In genomic region chr11:78588517-78588916, GRCh38 we compare ENCODE assay signal across 22 cellular contexts. TPM values are rescaled to one million over a fixed set of nuclear protein-coding genes. Genes with fewer than 3 reads are reported as not detected.
DNase-seq lines count a peak whose midpoint lies in the region; ATAC-seq, FAIRE-seq and TF ChIP-seq lines count a peak whose summit lies in the region.
"Had no signal": no experiment of that assay in that cellular context is flagged by ENCODE, and none has a peak within 500 bp of the region (broad histone marks: within the 10 kb centered on the region; RNA-seq: fewer than 3 reads in every experiment).

No MANE protein-coding gene starts in this region.

- 30% methylated on average over 3 of the region's 3 CpGs for WGBS in HepG2 (ENCODE audit: low lambda C conversion rate)
- WGBS in right lobe of liver (ENCODE audit: insufficient coverage, low coverage, low lambda C conversion rate, missing lambda C conversion rate): 30% methylated on average over 3 of the region's 3 CpGs
- WGBS in K562 (ENCODE audit: insufficient coverage, low coverage, missing lambda C conversion rate): 0% methylated on average over 3 of the region's 3 CpGs
- WGBS in mesendoderm (ENCODE audit: extremely low coverage, insufficient coverage, low lambda C conversion rate): no CpG with 5 or more reads among the region's 3 CpGs

- H3K79me1 ChIP-seq in mesendoderm (ENCODE audit: low read length): no peaks in the 10 kb centered on the region

- peaks cover 12 to 17% (median 15%) of the 10 kb centered on the region in 5 donors for H3K9me3 Mint-ChIP-seq in CD8-positive, alpha-beta memory T cell

- H3K27me3 ChIP-seq in HepG2 (ENCODE audit: control insufficient read depth in 1 of 2, insufficient read depth in 2 of 2, low read length in 2 of 2) (no peaks in the 10 kb centered on the region), right lobe of liver (no peaks in the 10 kb centered on the region), K562 (ENCODE audit: control insufficient read depth in 2 of 2, insufficient read depth in 2 of 2, low read length in 2 of 2) (0 out of 5 replicates have a peak, but pooled peaks cover 0 to 4% of the 10 kb centered on the region in 2 experiments), mesendoderm (ENCODE audit: insufficient read depth, low read length, poor library complexity) (no peaks in the 10 kb centered on the region)
- no peaks in the 10 kb centered on the region for H3K27me3 ChIP-seq in CD8-positive, alpha-beta memory T cell (ENCODE audit: insufficient read depth, low read length, poor library complexity, severe bottlenecking)
- H3K27me3 ChIP-seq: BE2C; BLaER1 treated with 17β-estradiol and CSF1 and Interleukin-3, amounts not matched to agents 10 nM and 100 nM had no signal

- no peak overlapping the region for H3K56ac ChIP-seq in mesendoderm (ENCODE audit: low read length)

- no peak overlapping the region for H3K23ac ChIP-seq in mesendoderm (ENCODE audit: low read length)

- H4K20me1 ChIP-seq in HepG2 (ENCODE audit: insufficient read depth, low read length) (no peaks in the 10 kb centered on the region), K562 (replicated peaks; ENCODE audit: control insufficient read depth, insufficient read depth, low read length) (no peaks in the 10 kb centered on the region)
- H4K20me1 ChIP-seq: BLaER1 treated with 17β-estradiol and CSF1 and Interleukin-3, amounts not matched to agents 10 nM and 100 nM had no signal

- H2AFZ ChIP-seq in HepG2 (ENCODE audit: low read length) (peak overlapping the region; percentile 92), K562 (ENCODE audit: low read depth, low read length) (no peak overlapping the region)

- peaks cover 5% of the 10 kb centered on the region; the same call in 1 of the 2 replicates for H3K4me1 ChIP-seq in HepG2 (ENCODE audit: insufficient read depth, low read length)
- no peaks in the 10 kb centered on the region for H3K4me1 ChIP-seq in right lobe of liver
- H3K4me1 ChIP-seq in K562 (replicated peaks in 1 of 2; ENCODE audit: control insufficient read depth in 2 of 2, insufficient read depth in 2 of 2, low read length in 2 of 2): no peaks in the 10 kb centered on the region
- peaks cover under 1% of the 10 kb centered on the region for H3K4me1 ChIP-seq in mesendoderm (ENCODE audit: control insufficient read depth, low read depth, low read length)
- H3K4me1 ChIP-seq in CD8-positive, alpha-beta memory T cell (ENCODE audit: insufficient read depth, low read length): no peaks in the 10 kb centered on the region
- H3K4me1 ChIP-seq: A549; BE2C; BLaER1 treated with 17β-estradiol and CSF1 and Interleukin-3, amounts not matched to agents 10 nM and 100 nM had no signal

- H3K36me3 Mint-ChIP-seq in CD8-positive, alpha-beta memory T cell: peaks cover 0 to 13% (median 0%) of the 10 kb centered on the region in 3 donors

- no peak overlapping the region for H4K8ac ChIP-seq in mesendoderm (ENCODE audit: low read depth, low read length)

- CTCF ChIA-PET in HepG2 (lab: Yijun Ruan, JAX; ENCODE audit: low intra/inter-chr PET ratio, low total read pairs) (no interaction called here), K562 (lab: Yijun Ruan, JAX; ENCODE audit: low intra/inter-chr PET ratio) (no interaction called here)
- CTCF ChIA-PET in CD8-positive, alpha-beta memory T cell (lab: Charles Lee): interaction anchor here (1.1 kb wide), 1 partner anchor 57 kb away, joined by 3 read pairs; no protein-coding TSS in a partner anchor

- POLR2A ChIA-PET in HepG2 (lab: Yijun Ruan, JAX) (no interaction called here), K562 (lab: Yijun Ruan, JAX) (interaction anchor here (1.1 kb wide), 1 partner anchor 13 kb away, joined by 3 read pairs; no protein-coding TSS in a partner anchor)
- POLR2A ChIA-PET in CD8-positive, alpha-beta memory T cell (lab: Charles Lee): no interaction called here

- H3K9ac ChIP-seq in HepG2 (ENCODE audit: insufficient read depth, low read depth, low read length) (no peak overlapping the region), K562 (ENCODE audit: insufficient read depth in 1 of 2, low read depth in 2 of 2, low read length in 2 of 2) (no peak overlapping the region), mesendoderm (ENCODE audit: low read length) (no peak overlapping the region)
- H3K9ac ChIP-seq: BLaER1 treated with 17β-estradiol and CSF1 and Interleukin-3, amounts not matched to agents 10 nM and 100 nM had no signal

- TF ChIP-seq CTCF in HepG2 (CRISPR knock-in tag; IDR thresholded peaks at IDR 0.05) (no peak), right lobe of liver (IDR thresholded peaks at IDR 0.05) (no peak), K562 (IDR thresholded peaks at IDR 0.05 in 2 of 3, conservative IDR thresholded peaks at IDR 0.05 in 1 of 3; ENCODE audit: insufficient read depth in 2 of 3, low read depth in 1 of 3, low read length in 3 of 3) (no peak)

- TF ChIP-seq POLR2A in HepG2 (IDR thresholded peaks at IDR 0.05; ENCODE audit: insufficient read depth in 1 of 2, low read depth in 2 of 2, low read length in 2 of 2): no peak
- no peak for TF ChIP-seq POLR2A in right lobe of liver (IDR thresholded peaks at IDR 0.05)
- no peak for TF ChIP-seq POLR2A in K562 (conservative IDR thresholded peaks at IDR 0.05)

- H3K4me2 ChIP-seq in HepG2 (ENCODE audit: low read depth, low read length): no peak overlapping the region
- no peak overlapping the region for H3K4me2 ChIP-seq in K562 (ENCODE audit: insufficient read depth, low read length)
- no peak overlapping the region for H3K4me2 ChIP-seq in mesendoderm (ENCODE audit: low read length)
- H3K4me2 ChIP-seq: A549; BLaER1 treated with 17β-estradiol and CSF1 and Interleukin-3, amounts not matched to agents 10 nM and 100 nM had no signal

- H4K5ac ChIP-seq in mesendoderm (ENCODE audit: low read length): no peak overlapping the region

- H3K9me1 ChIP-seq in K562 (ENCODE audit: control insufficient read depth, insufficient read depth, low read length): no peaks in the 10 kb centered on the region

- no peak overlapping the region for H3K4me3 ChIP-seq in HepG2 (replicated peaks in 1 of 3; ENCODE audit: insufficient read depth in 1 of 3, low read depth in 2 of 3, low read length in 3 of 3)
- H3K4me3 ChIP-seq in right lobe of liver: no peak overlapping the region
- H3K4me3 ChIP-seq in K562: no peak overlapping the region
- no peak overlapping the region for H3K4me3 ChIP-seq in mesendoderm (ENCODE audit: low read length)
- no peak overlapping the region for H3K4me3 ChIP-seq in CD8-positive, alpha-beta memory T cell (ENCODE audit: low read length)
- H3K4me3 ChIP-seq: A549; BLaER1 treated with 17β-estradiol and CSF1 and Interleukin-3, amounts not matched to agents 10 nM and 100 nM had no signal

- H3K79me2 ChIP-seq in HepG2 (ENCODE audit: insufficient read depth, low read length) (no peaks in the 10 kb centered on the region), K562 (ENCODE audit: control insufficient read depth, insufficient read depth, low read length) (no peaks in the 10 kb centered on the region), mesendoderm (ENCODE audit: control insufficient read depth, insufficient read depth, low read length) (no peaks in the 10 kb centered on the region)

- H3K9me3 ChIP-seq in HepG2 (ENCODE audit: low read length) (peaks cover 11% of the 10 kb centered on the region), right lobe of liver (peaks cover 0 to 8% (median 2%) of the 10 kb centered on the region in 4 donors), K562 (replicated peaks; ENCODE audit: control insufficient read depth, insufficient read depth, low read depth, low read length) (no peaks in the 10 kb centered on the region; the same call in 1 of the 2 replicates)
- H3K9me3 ChIP-seq in CD8-positive, alpha-beta memory T cell (ENCODE audit: low read length): no peaks in the 10 kb centered on the region
- H3K9me3 ChIP-seq: BE2C had no signal

- H3K36me3 ChIP-seq in HepG2 (replicated peaks in 1 of 2; ENCODE audit: control insufficient read depth in 1 of 2, insufficient read depth in 2 of 2, low read length in 2 of 2): no peaks in the 10 kb centered on the region
- H3K36me3 ChIP-seq in right lobe of liver: no peaks in the 10 kb centered on the region
- H3K36me3 ChIP-seq in K562 (ENCODE audit: control insufficient read depth, insufficient read depth, low read length): no peaks in the 10 kb centered on the region
- H3K36me3 ChIP-seq in mesendoderm (ENCODE audit: control insufficient read depth, insufficient read depth, low read length): no peaks in the 10 kb centered on the region
- H3K36me3 ChIP-seq in CD8-positive, alpha-beta memory T cell (ENCODE audit: insufficient read depth, low read length): no peaks in the 10 kb centered on the region
- H3K36me3 ChIP-seq: BE2C had no signal

- no peak overlapping the region for H2BK5ac ChIP-seq in mesendoderm (ENCODE audit: low read length)

- H3K4me3 Mint-ChIP-seq in CD8-positive, alpha-beta memory T cell: no peak overlapping the region
- H3K4me3 Mint-ChIP-seq: CD14-positive monocyte; CD4-positive, alpha-beta T cell had no signal

- no peaks in the 10 kb centered on the region for H3K4me1 Mint-ChIP-seq in CD8-positive, alpha-beta memory T cell
- H3K4me1 Mint-ChIP-seq: CD14-positive monocyte had no signal

- no peak overlapping the region for H3K4ac ChIP-seq in mesendoderm (ENCODE audit: low read depth, low read length)

- FAIRE-seq in HepG2 (lab: Jason Lieb, UNC): no peak
- FAIRE-seq in K562 (lab: Jason Lieb, UNC): no peak
- FAIRE-seq: A549, G401.6, GM12892 had no signal

- intact Hi-C loops in HepG2 (cut with micrococcal nuclease; ENCODE audit: unreplicated experiment) (no loop called here), right lobe of liver (cut with DNase I) (no loop called here), K562 (cut with micrococcal nuclease) (no loop called here)

- DNase-seq in HepG2 (ENCODE audit: low spot score) (no peak), right lobe of liver (no peak), K562 (ENCODE audit: extremely low read depth in 1 of 4, low spot score in 3 of 4) (no peak), mesendoderm (peak; percentile 67)
- no peak for DNase-seq in CD8-positive, alpha-beta memory T cell
- DNase-seq: 8988T; ACHN; AML-193; BE2C; CD4-positive, alpha-beta T cell; COR-L47; DMS153; DND-41; GOT3; H7; HCEC 1CT had no signal

- no peak overlapping the region for H3K27ac Mint-ChIP-seq in CD8-positive, alpha-beta memory T cell
- H3K27ac Mint-ChIP-seq: CD4-positive, alpha-beta T cell had no signal

- H3K27ac ChIP-seq in HepG2 (ENCODE audit: extremely low read length, insufficient read depth, low read length) (no peak overlapping the region), right lobe of liver (no peak overlapping the region), K562 (ENCODE audit: extremely low read depth, low read depth, low read length) (no peak overlapping the region), mesendoderm (ENCODE audit: low read depth, low read length) (no peak overlapping the region)
- H3K27ac ChIP-seq in CD8-positive, alpha-beta memory T cell (ENCODE audit: low read depth, low read length): no peak overlapping the region
- H3K27ac ChIP-seq: A549; BLaER1 treated with 17β-estradiol and CSF1 and Interleukin-3, amounts not matched to agents 10 nM and 100 nM had no signal

- no peak for ATAC-seq in HepG2
- ATAC-seq in right lobe of liver: no peak
- no peak for ATAC-seq in K562
- no peak for ATAC-seq in GM19397 (IDR thresholded peaks at IDR 0.05; ENCODE audit: unreplicated experiment)
- ATAC-seq: A549 had no signal

- H2BK120ac ChIP-seq in mesendoderm (ENCODE audit: low read depth, low read length): no peak overlapping the region

- H2AK5ac ChIP-seq in mesendoderm (ENCODE audit: low read length): no peak overlapping the region

- BruUV-seq in HepG2 (replicated peaks; lab: Mats Ljungman, UMichigan) (no TSS peak), K562 (replicated peaks; lab: Mats Ljungman, UMichigan) (no TSS peak)

- H3K27me3 Mint-ChIP-seq in CD8-positive, alpha-beta memory T cell: peaks cover 14 to 25% of the 10 kb centered on the region in 2 donors

- no peak for TF ChIP-seq EP300 in HepG2 (IDR thresholded peaks at IDR 0.05; ENCODE audit: low read depth in 2 of 2, low read length in 2 of 2)
- TF ChIP-seq EP300 in HepG2 (CRISPR knock-in tag; IDR thresholded peaks at IDR 0.05; ENCODE audit: borderline replicate concordance): no peak
- no peak for TF ChIP-seq EP300 in K562 (IDR thresholded peaks at IDR 0.05; ENCODE audit: low read length)

- TF ChIP-seq RAD21 in HepG2 (CRISPR knock-in tag; IDR thresholded peaks at IDR 0.05): no peak
- no peak for TF ChIP-seq RAD21 in K562 (CRISPR knock-in tag; conservative IDR thresholded peaks at IDR 0.05 in 1 of 2, IDR thresholded peaks at IDR 0.05 in 1 of 2)

- in situ Hi-C loops in HepG2 (cut with HindIII; ENCODE audit: extremely low pct_ligation_motif_present, low pct_unique_long_range_greater_than_20kb): no loop called here
- in situ Hi-C loops in K562 (cut with MboI): no loop called here

- no peak overlapping the region for H3K18ac ChIP-seq in mesendoderm (ENCODE audit: low read length)

- H2BK15ac ChIP-seq in mesendoderm (replicated peaks; ENCODE audit: low read depth): no peak overlapping the region

RNA-seq across cellular contexts. Expression of gene NARS2, which starts 13.9 kb away (rescaled TPM):
- 45.9 and 48.5 TPM in 2 replicates for total RNA-seq in HepG2 (2016; rRNA removed; fragmentation: Illumina TruSeq; extraction: Trizol)
- 45.7 and 46.3 TPM in 2 replicates for total RNA-seq in HepG2 (2016; cell fraction: cytosol; rRNA removed; fragmentation: Illumina TruSeq; extraction: Trizol; ENCODE audit: low read depth)
- 42.5 and 48.4 TPM in 2 replicates for total RNA-seq in HepG2 (2016; cell fraction: insoluble cytoplasmic fraction; rRNA removed; fragmentation: Illumina TruSeq; extraction: Trizol)
- total RNA-seq in HepG2 (2016; cell fraction: membrane; rRNA removed; fragmentation: Illumina TruSeq; extraction: Trizol): 46.5 and 51.9 TPM in 2 replicates
- 38.7 and 39.4 TPM in 2 replicates for total RNA-seq in HepG2 (2016; cell fraction: nucleus; rRNA removed; fragmentation: Illumina TruSeq; extraction: Trizol)
- polyA plus RNA-seq in HepG2 (2011; rRNA removed): 54.3 and 65.0 TPM in 2 replicates
- 24.9 and 45.2 TPM in 2 replicates for polyA plus RNA-seq in HepG2 (2011; cell fraction: cytosol; rRNA removed)
- polyA plus RNA-seq in HepG2 (2011; cell fraction: nucleus; rRNA removed): 31.1 and 32.0 TPM in 2 replicates
- polyA plus RNA-seq in HepG2 (2012): 62.6 and 65.9 TPM in 2 replicates
- polyA plus RNA-seq in HepG2 (2016; cell fraction: cytosol; fragmentation: Illumina TruSeq; extraction: Trizol; ENCODE audit: low read depth): 15.7 and 17.5 TPM in 2 replicates
- polyA plus RNA-seq in HepG2 (2016; cell fraction: insoluble cytoplasmic fraction; fragmentation: Illumina TruSeq; extraction: Trizol; ENCODE audit: low read depth): 41.7 and 46.6 TPM in 2 replicates
- polyA plus RNA-seq in HepG2 (2016; cell fraction: membrane; fragmentation: Illumina TruSeq; extraction: Trizol; ENCODE audit: low read depth): 30.7 and 34.5 TPM in 2 replicates
- 29.4 and 32.1 TPM in 2 replicates for polyA plus RNA-seq in HepG2 (2016; cell fraction: nucleus; fragmentation: Illumina TruSeq; extraction: Trizol; ENCODE audit: insufficient read depth, low read depth)
- polyA minus RNA-seq in HepG2 (2011; rRNA and poly(A)+ RNA removed; ENCODE audit: low replicate concordance): 13.4 and 27.0 TPM in 2 replicates
- 29.1 and 30.3 TPM in 2 replicates for polyA minus RNA-seq in HepG2 (2011; cell fraction: cytosol; rRNA and poly(A)+ RNA removed)
- 144 and 175 TPM in 2 replicates for polyA minus RNA-seq in HepG2 (2011; cell fraction: nucleus; rRNA and poly(A)+ RNA removed)
- total RNA-seq in right lobe of liver: 10 to 100 TPM; 11.5 to 17.4 (median 14.0) TPM
- total RNA-seq in K562 (2011; cell fraction: chromatin; rRNA removed; ENCODE audit: low replicate concordance): 27.2 and 76.5 TPM in 2 replicates
- 17.4 and 19.5 TPM in 2 replicates for total RNA-seq in K562 (2011; cell fraction: nucleolus; rRNA removed)
- 23.3 and 30.9 TPM in 2 replicates for total RNA-seq in K562 (2011; cell fraction: nucleoplasm; rRNA removed)
- 25.5 and 28.6 TPM in 2 replicates for total RNA-seq in K562 (2014; rRNA removed)
- 43.5 and 44.8 TPM in 2 replicates for total RNA-seq in K562 (2014; rRNA removed; fragmentation: Illumina TruSeq; extraction: Trizol)
- total RNA-seq in K562 (2015; rRNA removed; fragmentation: Illumina TruSeq; extraction: Trizol): 37.0 and 41.3 TPM in 2 replicates
- 29.3 and 31.0 TPM in 2 replicates for total RNA-seq in K562 (2021)
- 33.3 and 48.0 TPM in 2 replicates for polyA plus RNA-seq in K562 (2011; rRNA removed)
- polyA plus RNA-seq in K562 (2011; cell fraction: cytosol; rRNA removed): 9.0 and 18.4 TPM in 2 replicates
- polyA plus RNA-seq in K562 (2011; cell fraction: nucleus; rRNA removed): 13.4 and 23.2 TPM in 2 replicates
- polyA plus RNA-seq in K562 (2012): 21.9 and 31.1 TPM in 2 replicates
- 28.7 and 29.8 TPM in 2 replicates for polyA plus RNA-seq in K562 (2014; fragmentation: Illumina TruSeq; extraction: Trizol)
- 10 to 100 TPM; 34.2 to 34.9 TPM for polyA plus RNA-seq in K562 (2014; fragmentation: Nextera tagmentation; extraction: Ambion mirVana)
- polyA plus RNA-seq in K562 (2014; rRNA removed): 26.8 and 31.5 TPM in 2 replicates
- 38.3 and 43.9 TPM in 2 replicates for polyA minus RNA-seq in K562 (2011; rRNA and poly(A)+ RNA removed)
- 14.5 and 14.7 TPM in 2 replicates for polyA minus RNA-seq in K562 (2011; cell fraction: cytosol; rRNA and poly(A)+ RNA removed)
- 28.5 and 42.0 TPM in 2 replicates for polyA minus RNA-seq in K562 (2011; cell fraction: nucleus; rRNA and poly(A)+ RNA removed)
- 32.7 TPM for polyA plus RNA-seq in mesendoderm (2013, experiment 1 of 2)
- polyA plus RNA-seq in mesendoderm (2013, experiment 2 of 2): 31.4 TPM
- 10 to 100 TPM; 23.9 to 24.5 TPM for total RNA-seq in CD8-positive, alpha-beta memory T cell
- polyA plus RNA-seq in CD8-positive, alpha-beta memory T cell: 14.5 TPM

Comparison
In these comparisons a context has a peak if more than half of its experiments do, and no peak if none do; other contexts are left out.
1. Of the 241 proteins assayed by ChIP-seq in both HepG2 and K562: peak only in HepG2: none; only in K562: ZNF766; in both: none; in neither: 240.